In genomic region chr20:4006640-4007039, GRCh38 we compare ENCODE assay signal across 12 cellular contexts. TPM values are rescaled to one million over a fixed set of nuclear protein-coding genes. Genes with fewer than 3 reads are reported as not detected.
DNase-seq lines count a peak whose midpoint lies in the region; ATAC-seq, FAIRE-seq and TF ChIP-seq lines count a peak whose summit lies in the region.
"Had no signal": no experiment of that assay in that cellular context is flagged by ENCODE, and none has a peak within 500 bp of the region (broad histone marks: within the 10 kb centered on the region; RNA-seq: fewer than 3 reads in every experiment).

No MANE protein-coding gene starts in this region.

- no peak for ATAC-seq in GM19328 (IDR thresholded peaks at IDR 0.05; ENCODE audit: unreplicated experiment)
- ATAC-seq: mucosa of descending colon had no signal

- H3K27me3 Mint-ChIP-seq in nephron progenitor cell (ENCODE audit: low read depth, poor library complexity), result no peaks in the 10 kb centered on the region
- H3K27me3 Mint-ChIP-seq in activated T-helper 2 cell treated with anti-CD3 and anti-CD28 coated beads, Interferon-gamma antibody, Interleukin-2, Interleukin-4, amounts not matched to agents 10 μg/mL and 5 μg/mL and 100 μg/mL, durations not matched to agents 14 hours and 24 hours and 36 hours (ENCODE audit: low read depth), result no peaks in the 10 kb centered on the region
- H3K27me3 Mint-ChIP-seq: CD4-positive, CD25-positive, alpha-beta regulatory T cell had no signal

- no peak overlapping the region for H3K4me3 ChIP-seq in AG10803 (ENCODE audit: low read length)
- H3K4me3 ChIP-seq: mucosa of descending colon, vagina had no signal

- H3K27ac Mint-ChIP-seq in nephron progenitor cell, result peak overlapping the region; percentile 80
- no peak overlapping the region for H3K27ac Mint-ChIP-seq in activated T-helper 2 cell treated with anti-CD3 and anti-CD28 coated beads, Interferon-gamma antibody, Interleukin-2, Interleukin-4, amounts not matched to agents 10 μg/mL and 5 μg/mL and 100 μg/mL, durations not matched to agents 14 hours and 24 hours and 36 hours

- DNase-seq in AG10803 (ENCODE audit: low read depth) (peak; percentile 71), NCI-H446 treated with DMSO at 0.1 percent for 48 hours (lab: John Stamatoyannopoulos, UW) (peak; percentile 55), fibroblast of gingiva (ENCODE audit: low read depth) (peak; percentile 95), nephron progenitor cell (no peak), NCI-H128 (lab: John Stamatoyannopoulos, UW; ENCODE audit: unreplicated experiment) (no peak), D721Med (ENCODE audit: insufficient read length, low spot score) (no peak)
- DNase-seq in activated T-helper 2 cell treated with anti-CD3 and anti-CD28 coated beads, Interferon-gamma antibody, Interleukin-2, Interleukin-4, amounts not matched to agents 10 μg/mL and 5 μg/mL and 100 μg/mL, durations not matched to agents 14 hours and 24 hours and 36 hours (ENCODE audit: low spot score), result no peak
- DNase-seq: CD4-positive, CD25-positive, alpha-beta regulatory T cell; mucosa of descending colon; stimulated activated CD4-positive, alpha-beta T cell treated with anti-CD3 and anti-CD28 coated beads, Interleukin-4, amount 100 ng/mL, for 1 hour had no signal

- peaks cover 5% of the 10 kb centered on the region for H3K9me3 Mint-ChIP-seq in nephron progenitor cell
- no peaks in the 10 kb centered on the region for H3K9me3 Mint-ChIP-seq in activated T-helper 2 cell treated with anti-CD3 and anti-CD28 coated beads, Interferon-gamma antibody, Interleukin-2, Interleukin-4, amounts not matched to agents 10 μg/mL and 5 μg/mL and 100 μg/mL, durations not matched to agents 14 hours and 24 hours and 36 hours
- H3K9me3 Mint-ChIP-seq: CD4-positive, CD25-positive, alpha-beta regulatory T cell had no signal

- H3K4me3 Mint-ChIP-seq in nephron progenitor cell, result no peak overlapping the region
- no peak overlapping the region for H3K4me3 Mint-ChIP-seq in activated T-helper 2 cell treated with anti-CD3 and anti-CD28 coated beads, Interferon-gamma antibody, Interleukin-2, Interleukin-4, amounts not matched to agents 10 μg/mL and 5 μg/mL and 100 μg/mL, durations not matched to agents 14 hours and 24 hours and 36 hours (ENCODE audit: low read depth)
- H3K4me3 Mint-ChIP-seq: CD4-positive, CD25-positive, alpha-beta regulatory T cell had no signal

- no peak for FAIRE-seq in D721Med (lab: Jason Lieb, UNC)

- TF ChIP-seq CTCF in AG10803 (conservative IDR thresholded peaks at IDR 0.05; ENCODE audit: low read length), result no peak
- TF ChIP-seq CTCF in nephron progenitor cell (IDR thresholded peaks at IDR 0.05), result no peak
- TF ChIP-seq CTCF in D721Med (IDR thresholded peaks at IDR 0.05; ENCODE audit: insufficient read depth, missing control alignments), result no peak

- H3K4me1 Mint-ChIP-seq in nephron progenitor cell, result peaks cover 28% of the 10 kb centered on the region
- H3K4me1 Mint-ChIP-seq in activated T-helper 2 cell treated with anti-CD3 and anti-CD28 coated beads, Interferon-gamma antibody, Interleukin-2, Interleukin-4, amounts not matched to agents 10 μg/mL and 5 μg/mL and 100 μg/mL, durations not matched to agents 14 hours and 24 hours and 36 hours (ENCODE audit: low read depth), result peaks cover 34% of the 10 kb centered on the region

- H3K36me3 Mint-ChIP-seq in nephron progenitor cell (ENCODE audit: low read depth), result peaks cover 49% of the 10 kb centered on the region
- peaks cover 23% of the 10 kb centered on the region for H3K36me3 Mint-ChIP-seq in activated T-helper 2 cell treated with anti-CD3 and anti-CD28 coated beads, Interferon-gamma antibody, Interleukin-2, Interleukin-4, amounts not matched to agents 10 μg/mL and 5 μg/mL and 100 μg/mL, durations not matched to agents 14 hours and 24 hours and 36 hours (ENCODE audit: low read depth)

- intact Hi-C loops in activated T-helper 2 cell treated with anti-CD3 and anti-CD28 coated beads, Interferon-gamma antibody, Interleukin-2, Interleukin-4, amounts not matched to agents 10 μg/mL and 5 μg/mL and 100 μg/mL, durations not matched to agents 14 hours and 24 hours and 36 hours (cut with micrococcal nuclease), result no loop called here

RNA-seq across cellular contexts. Expression of gene RNF24, which starts 8.7 kb away (rescaled TPM):
- 15.8 and 17.7 TPM in 2 replicates for total RNA-seq in activated T-helper 2 cell treated with anti-CD3 and anti-CD28 coated beads, Interferon-gamma antibody, Interleukin-2, Interleukin-4, amounts not matched to agents 10 μg/mL and 5 μg/mL and 100 μg/mL, durations not matched to agents 14 hours and 24 hours and 36 hours

Comparison
In these comparisons a context has a peak if more than half of its experiments do, and no peak if none do; other contexts are left out.
1. DNase-seq: peak in AG10803 (single experiment), NCI-H446 treated with DMSO at 0.1 percent for 48 hours (single experiment) and fibroblast of gingiva (single experiment); none in nephron progenitor cell (single experiment), NCI-H128 (single experiment), D721Med (single experiment) and activated T-helper 2 cell treated with anti-CD3 and anti-CD28 coated beads, Interferon-gamma antibody, Interleukin-2, Interleukin-4, amounts not matched to agents 10 μg/mL and 5 μg/mL and 100 μg/mL, durations not matched to agents 14 hours and 24 hours and 36 hours (single experiment).